ENCODE assay signal across 14 cellular contexts in the genomic region with DNA sequence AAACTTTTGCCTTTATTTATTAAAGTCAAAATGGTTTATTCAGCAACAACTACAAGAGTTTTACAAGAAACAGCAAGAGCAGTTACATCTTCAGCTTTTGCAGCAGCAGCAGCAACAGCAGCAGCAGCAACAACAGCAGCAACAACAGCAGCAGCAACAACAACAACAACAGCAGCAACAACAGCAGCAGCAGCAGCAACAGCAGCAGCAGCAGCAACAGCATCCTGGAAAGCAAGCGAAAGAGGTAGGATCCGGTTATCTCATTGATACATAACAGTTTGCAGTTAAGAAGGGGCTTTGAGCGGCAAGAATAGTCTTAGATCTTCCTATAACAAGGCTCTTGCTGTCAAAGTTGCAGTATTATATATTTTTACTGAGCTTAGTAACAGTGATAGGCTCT.
"Had no signal": no experiment of that assay in that cellular context is flagged by ENCODE, and none has a peak within 500 bp of the region (broad histone marks: within the 10 kb centered on the region; RNA-seq: fewer than 3 reads in every experiment).

No MANE protein-coding gene starts in this region.

- FAIRE-seq: endometrium had no signal

- DNase-seq: aorta; left ventricle myocardium inferior; naive thymus-derived CD8-positive, alpha-beta T cell; psoas muscle; spleen; stimulated activated naive CD8-positive, alpha-beta T cell treated with anti-CD3 and anti-CD28 coated beads, Interleukin-15, amount 100 ng/mL, for 72 hours; T-helper 9 cell; testis; upper lobe of right lung had no signal

- ATAC-seq: activated CD4-positive, CD25-positive, alpha-beta regulatory T cell treated with anti-CD3 and anti-CD28 coated beads, Interleukin-2, amount 50 U/mL, for 24 hours; esophagus mucosa; naive thymus-derived CD8-positive, alpha-beta T cell; psoas muscle; sciatic nerve; stimulated activated naive CD8-positive, alpha-beta T cell treated with anti-CD3 and anti-CD28 coated beads, Interleukin-15, amount 100 ng/mL, for 72 hours; upper lobe of right lung had no signal

- H3K9me3 Mint-ChIP-seq: activated T-helper 1 cell treated with anti-CD3 and anti-CD28 coated beads, Interleukin-12 subunit alpha, Interleukin-12 subunit beta, Interleukin-2, Interleukin-4 antibody, amounts not matched to agents 30 ng/mL and 10 ng/mL and 1 ng/mL, durations not matched to agents 14 hours and 24 hours and 36 hours; naive thymus-derived CD8-positive, alpha-beta T cell; stimulated activated naive CD8-positive, alpha-beta T cell treated with anti-CD3 and anti-CD28 coated beads, Interleukin-15, amount 100 ng/mL, for 72 hours had no signal

- H3K36me3 Mint-ChIP-seq: naive thymus-derived CD8-positive, alpha-beta T cell had no signal

- H3K27ac ChIP-seq: left ventricle myocardium inferior, psoas muscle, spleen, testis, upper lobe of right lung had no signal

- H3K27me3 Mint-ChIP-seq: stimulated activated naive CD8-positive, alpha-beta T cell treated with anti-CD3 and anti-CD28 coated beads, Interleukin-15, amount 100 ng/mL, for 72 hours had no signal

- H3K4me1 ChIP-seq: left ventricle myocardium inferior, psoas muscle, spleen, testis, upper lobe of right lung had no signal

- H3K4me3 Mint-ChIP-seq: activated T-helper 1 cell treated with anti-CD3 and anti-CD28 coated beads, Interleukin-12 subunit alpha, Interleukin-12 subunit beta, Interleukin-2, Interleukin-4 antibody, amounts not matched to agents 30 ng/mL and 10 ng/mL and 1 ng/mL, durations not matched to agents 14 hours and 24 hours and 36 hours; naive thymus-derived CD8-positive, alpha-beta T cell; stimulated activated naive CD8-positive, alpha-beta T cell treated with anti-CD3 and anti-CD28 coated beads, Interleukin-15, amount 100 ng/mL, for 72 hours had no signal

- H3K4me3 ChIP-seq: left ventricle myocardium inferior, psoas muscle, spleen, testis, upper lobe of right lung had no signal

- H3K4me1 Mint-ChIP-seq: naive thymus-derived CD8-positive, alpha-beta T cell; stimulated activated naive CD8-positive, alpha-beta T cell treated with anti-CD3 and anti-CD28 coated beads, Interleukin-15, amount 100 ng/mL, for 72 hours had no signal

- H3K27ac Mint-ChIP-seq: activated T-helper 1 cell treated with anti-CD3 and anti-CD28 coated beads, Interleukin-12 subunit alpha, Interleukin-12 subunit beta, Interleukin-2, Interleukin-4 antibody, amounts not matched to agents 30 ng/mL and 10 ng/mL and 1 ng/mL, durations not matched to agents 14 hours and 24 hours and 36 hours; naive thymus-derived CD8-positive, alpha-beta T cell had no signal

- H3K27me3 ChIP-seq: spleen, testis, upper lobe of right lung had no signal

- H3K9me3 ChIP-seq: left ventricle myocardium inferior, psoas muscle, spleen, testis, upper lobe of right lung had no signal

- H3K36me3 ChIP-seq: left ventricle myocardium inferior, spleen, upper lobe of right lung had no signal
